ENCODE assay signal across 35 cellular contexts in genomic region chr4:45316257-45316656, GRCh38.
"Had no signal": no experiment of that assay in that cellular context is flagged by ENCODE, and none has a peak within 500 bp of the region (broad histone marks: within the 10 kb centered on the region; RNA-seq: fewer than 3 reads in every experiment).

No MANE protein-coding gene starts in this region.

- H3K4me3 Mint-ChIP-seq: activated B cell treated with CpG ODN at 0.5 μM for 24 hours; activated CD4-positive, alpha-beta memory T cell treated with anti-CD3 and anti-CD28 coated beads for 36 hours; activated CD4-positive, alpha-beta T cell treated with anti-CD3 and anti-CD28 coated beads, Interleukin-2, amount 10 ng/mL, durations not matched to agents 24 days and 14 days; activated CD8-positive, alpha-beta T cell treated with anti-CD3 and anti-CD28 coated beads for 36 hours; activated naive CD4-positive, alpha-beta T cell treated with anti-CD3 and anti-CD28 coated beads for 36 hours; activated naive CD8-positive, alpha-beta T cell treated with anti-CD3 and anti-CD28 coated beads for 36 hours; activated T-cell treated with anti-CD3 and anti-CD28 coated beads, Interleukin-2, amount 50 U/mL, for 4 hours; activated T-cell treated with anti-CD3 and anti-CD28 coated beads, Interleukin-2, amount 50 U/mL, for 72 hours; activated T-helper 1 cell treated with anti-CD3 and anti-CD28 coated beads, Interleukin-12 subunit alpha, Interleukin-12 subunit beta, Interleukin-2, Interleukin-4 antibody, amounts not matched to agents 30 ng/mL and 10 ng/mL and 1 ng/mL, durations not matched to agents 14 hours and 24 hours and 36 hours; activated T-helper 17 cell treated with anti-CD3 and anti-CD28 coated beads, Interleukin-2, amount 50 U/mL, for 72 hours; central memory CD8-positive, alpha-beta T cell; T-cell; T-helper 17 cell had no signal

- H3K27me3 Mint-ChIP-seq: activated B cell treated with CpG ODN at 0.5 μM for 24 hours; activated CD4-positive, alpha-beta memory T cell treated with anti-CD3 and anti-CD28 coated beads for 36 hours; activated CD4-positive, alpha-beta T cell treated with anti-CD3 and anti-CD28 coated beads, Interleukin-2, amount 10 ng/mL, durations not matched to agents 24 days and 14 days; activated CD8-positive, alpha-beta T cell treated with anti-CD3 and anti-CD28 coated beads for 36 hours; activated naive CD8-positive, alpha-beta T cell treated with anti-CD3 and anti-CD28 coated beads for 36 hours; activated T-helper 17 cell treated with anti-CD3 and anti-CD28 coated beads, Interleukin-2, amount 50 U/mL, for 72 hours; central memory CD8-positive, alpha-beta T cell; T-cell; T-helper 17 cell had no signal

- H3K36me3 Mint-ChIP-seq: activated CD4-positive, alpha-beta memory T cell treated with anti-CD3 and anti-CD28 coated beads for 36 hours; activated naive CD4-positive, alpha-beta T cell treated with anti-CD3 and anti-CD28 coated beads, Interleukin-2, amount 50 U/mL, for 72 hours; activated naive CD8-positive, alpha-beta T cell treated with anti-CD3 and anti-CD28 coated beads for 36 hours; T-cell had no signal

- H3K4me1 Mint-ChIP-seq: activated B cell treated with CpG ODN at 0.5 μM for 24 hours; activated CD4-positive, alpha-beta T cell treated with anti-CD3 and anti-CD28 coated beads, Interleukin-2, amount 10 ng/mL, durations not matched to agents 24 days and 14 days; activated naive CD8-positive, alpha-beta T cell treated with anti-CD3 and anti-CD28 coated beads for 36 hours; activated T-helper 17 cell treated with anti-CD3 and anti-CD28 coated beads, Interleukin-2, amount 50 U/mL, for 72 hours; central memory CD8-positive, alpha-beta T cell; T-cell; T-helper 17 cell had no signal

- H3K4me3 ChIP-seq: adrenal gland, body of pancreas, cardiac muscle cell had no signal

- DNase-seq: activated B cell treated with CpG ODN at 0.5 μM for 24 hours; activated CD4-positive, alpha-beta memory T cell treated with anti-CD3 and anti-CD28 coated beads for 36 hours; activated CD4-positive, alpha-beta T cell treated with anti-CD3 and anti-CD28 coated beads for 4 hours; activated CD4-positive, alpha-beta T cell treated with anti-CD3 and anti-CD28 coated beads, Interleukin-2, amount 10 ng/mL, durations not matched to agents 24 days and 14 days; activated CD4-positive, alpha-beta T cell treated with anti-CD3 and anti-CD28 coated beads, Interleukin-2, amount 50 U/mL, for 1 hour; activated CD4-positive, alpha-beta T cell treated with anti-CD3 and anti-CD28 coated beads, Interleukin-2, amount 50 U/mL, for 4 hours; activated CD4-positive, CD25-positive, alpha-beta regulatory T cell treated with anti-CD3 and anti-CD28 coated beads, Interleukin-2, amount 50 U/mL, for 72 hours; activated CD8-positive, alpha-beta memory T cell treated with anti-CD3 and anti-CD28 coated beads, Interleukin-2, amount 50 U/mL, for 4 hours; activated CD8-positive, alpha-beta T cell treated with anti-CD3 and anti-CD28 coated beads for 36 hours; activated effector memory CD4-positive, alpha-beta T cell treated with anti-CD3 and anti-CD28 coated beads, Interleukin-2, amount 50 U/mL, for 16 hours; activated gamma-delta T cell treated with Interleukin-2 at 50 U/mL for 16 hours; activated naive CD4-positive, alpha-beta T cell; activated naive CD4-positive, alpha-beta T cell treated with anti-CD3 and anti-CD28 coated beads for 36 hours; activated naive CD4-positive, alpha-beta T cell treated with anti-CD3 and anti-CD28 coated beads, Interleukin-2, amount 50 U/mL, for 16 hours; activated naive CD8-positive, alpha-beta T cell treated with anti-CD3 and anti-CD28 coated beads for 36 hours; activated T-cell treated with anti-CD3 and anti-CD28 coated beads for 4 hours; activated T-cell treated with anti-CD3 and anti-CD28 coated beads, Interleukin-2, amount 50 U/mL, for 1 hour; activated T-cell treated with anti-CD3 and anti-CD28 coated beads, Interleukin-2, amount 50 U/mL, for 4 hours; activated T-cell treated with anti-CD3 and anti-CD28 coated beads, Interleukin-2, amount 50 U/mL, for 72 hours; adrenal gland; amniotic stem cell; aorta; body of pancreas; brain microvascular endothelial cell; caudate nucleus; cerebellar nuclear complex; T-cell; T-helper 17 cell; T1000 had no signal

- H3K27me3 ChIP-seq: adrenal gland, body of pancreas, brain microvascular endothelial cell, cardiac muscle cell had no signal

- ATAC-seq: activated CD8-positive, alpha-beta T cell treated with anti-CD3 and anti-CD28 coated beads for 36 hours; activated naive CD4-positive, alpha-beta T cell treated with anti-CD3 and anti-CD28 coated beads, Interleukin-2, amount 50 U/mL, for 72 hours; activated T-cell treated with anti-CD3 and anti-CD28 coated beads, Interleukin-2, amount 50 U/mL, for 4 hours; activated T-cell treated with anti-CD3 and anti-CD28 coated beads, Interleukin-2, amount 50 U/mL, for 72 hours; activated T-helper 17 cell treated with anti-CD3 and anti-CD28 coated beads, Interleukin-2, amount 50 U/mL, for 72 hours; body of pancreas; T-cell; T-helper 17 cell had no signal

- H3K27ac ChIP-seq: adrenal gland, body of pancreas, brain microvascular endothelial cell, cardiac muscle cell, VCaP had no signal

- H3K9me3 Mint-ChIP-seq: activated T-helper 1 cell treated with anti-CD3 and anti-CD28 coated beads, Interleukin-12 subunit alpha, Interleukin-12 subunit beta, Interleukin-2, Interleukin-4 antibody, amounts not matched to agents 30 ng/mL and 10 ng/mL and 1 ng/mL, durations not matched to agents 14 hours and 24 hours and 36 hours had no signal

- H3K36me3 ChIP-seq: adrenal gland, brain microvascular endothelial cell, cardiac muscle cell had no signal

- H3K9me3 ChIP-seq: adrenal gland, body of pancreas had no signal

- H3K4me1 ChIP-seq: adrenal gland, body of pancreas had no signal

- H3K27ac Mint-ChIP-seq: activated B cell treated with CpG ODN at 0.5 μM for 24 hours; activated CD4-positive, alpha-beta memory T cell treated with anti-CD3 and anti-CD28 coated beads for 36 hours; activated CD4-positive, alpha-beta T cell treated with anti-CD3 and anti-CD28 coated beads, Interleukin-2, amount 10 ng/mL, durations not matched to agents 24 days and 14 days; activated CD8-positive, alpha-beta T cell treated with anti-CD3 and anti-CD28 coated beads for 36 hours; activated naive CD4-positive, alpha-beta T cell treated with anti-CD3 and anti-CD28 coated beads for 36 hours; activated naive CD4-positive, alpha-beta T cell treated with anti-CD3 and anti-CD28 coated beads, Interleukin-2, amount 50 U/mL, for 72 hours; activated naive CD8-positive, alpha-beta T cell treated with anti-CD3 and anti-CD28 coated beads for 36 hours; activated T-cell treated with anti-CD3 and anti-CD28 coated beads, Interleukin-2, amount 50 U/mL, for 72 hours; activated T-helper 1 cell treated with anti-CD3 and anti-CD28 coated beads, Interleukin-12 subunit alpha, Interleukin-12 subunit beta, Interleukin-2, Interleukin-4 antibody, amounts not matched to agents 30 ng/mL and 10 ng/mL and 1 ng/mL, durations not matched to agents 14 hours and 24 hours and 36 hours; activated T-helper 17 cell treated with anti-CD3 and anti-CD28 coated beads, Interleukin-2, amount 50 U/mL, for 72 hours; T-cell; T-helper 17 cell had no signal
